16 cellular contexts compared by ENCODE assay signal in genomic region chr21:42559326-42559725, GRCh38. TPM values are rescaled to one million over a fixed set of nuclear protein-coding genes. Genes with fewer than 3 reads are reported as not detected.
A peak's percentile ranks its signal among the peaks of the same experiment; 100 is the strongest.
DNase-seq lines count a peak whose midpoint lies in the region; ATAC-seq, FAIRE-seq and TF ChIP-seq lines count a peak whose summit lies in the region.
"Had no signal": no experiment of that assay in that cellular context is flagged by ENCODE, and none has a peak within 500 bp of the region (broad histone marks: within the 10 kb centered on the region; RNA-seq: fewer than 3 reads in every experiment).

No MANE protein-coding gene starts in this region.

- peak overlapping the region; percentile 72 for H3K27ac Mint-ChIP-seq in T-helper 17 cell

- no peaks in the 10 kb centered on the region for H3K9me2 ChIP-seq in DOHH2 (replicated peaks; ENCODE audit: control insufficient read depth, low read length)

- TF ChIP-seq EP300 in HepG2 (IDR thresholded peaks at IDR 0.05; ENCODE audit: low read depth in 2 of 2, low read length in 2 of 2): no peak
- TF ChIP-seq EP300 in HepG2 (CRISPR knock-in tag; IDR thresholded peaks at IDR 0.05; ENCODE audit: borderline replicate concordance): no peak

- TF ChIP-seq CTCF in DOHH2 (IDR thresholded peaks at IDR 0.05; ENCODE audit: low read depth, low read length, poor library complexity, severe bottlenecking) (peak; percentile 21), HepG2 (CRISPR knock-in tag; IDR thresholded peaks at IDR 0.05) (no peak), spleen (IDR thresholded peaks at IDR 0.05 in 8 of 11, conservative IDR thresholded peaks at IDR 0.05 in 3 of 11) (no peak), mammary epithelial cell (conservative IDR thresholded peaks at IDR 0.05 in 1 of 2, IDR thresholded peaks at IDR 0.05 in 1 of 2; ENCODE audit: extremely low read depth in 1 of 2, insufficient read depth in 1 of 2, low read depth in 1 of 2, low read length in 2 of 2) (no peak)

- TF ChIP-seq POLR2A in HepG2 (IDR thresholded peaks at IDR 0.05; ENCODE audit: insufficient read depth in 1 of 2, low read depth in 2 of 2, low read length in 2 of 2) (no peak), spleen (IDR thresholded peaks at IDR 0.05) (no peak)

- intact Hi-C loops in HepG2 (cut with micrococcal nuclease; ENCODE audit: unreplicated experiment) (no loop called here), spleen (cut with DNase I; ENCODE audit: low total_unique reads) (no loop called here), mammary epithelial cell (cut with micrococcal nuclease) (no loop called here)

- peaks cover 4% of the 10 kb centered on the region for H3K4me1 Mint-ChIP-seq in T-helper 17 cell
- H3K4me1 Mint-ChIP-seq: CD8-positive, alpha-beta memory T cell had no signal

- peak overlapping the region; percentile 88 for H3K4me3 ChIP-seq in DOHH2 (ENCODE audit: low read length)
- no peak overlapping the region for H3K4me3 ChIP-seq in HepG2 (replicated peaks in 1 of 3; ENCODE audit: insufficient read depth in 1 of 3, low read depth in 2 of 3, low read length in 3 of 3)
- H3K4me3 ChIP-seq in spleen: no peak overlapping the region
- H3K4me3 ChIP-seq in mammary epithelial cell (replicated peaks in 1 of 3; ENCODE audit: insufficient read depth in 1 of 3, low read depth in 2 of 3, low read length in 3 of 3): no peak overlapping the region
- H3K4me3 ChIP-seq: K562 had no signal

- H3K79me2 ChIP-seq in DOHH2 (ENCODE audit: control insufficient read depth, low read length): peaks cover 47% of the 10 kb centered on the region
- no peaks in the 10 kb centered on the region for H3K79me2 ChIP-seq in HepG2 (ENCODE audit: insufficient read depth, low read length)
- H3K79me2 ChIP-seq in mammary epithelial cell (ENCODE audit: insufficient read depth, low read length): no peaks in the 10 kb centered on the region

- peak overlapping the region; percentile 96 for H3K4me2 ChIP-seq in DOHH2 (ENCODE audit: low read length)
- 0 out of 2 replicates have a peak overlapping the region, but pooled peaks have one; percentile 26 for H3K4me2 ChIP-seq in HepG2 (ENCODE audit: low read depth, low read length)
- H3K4me2 ChIP-seq in mammary epithelial cell (ENCODE audit: insufficient read depth, low read depth, low read length): no peak overlapping the region

- H3F3A ChIP-seq in DOHH2 (ENCODE audit: control insufficient read depth, insufficient read depth): peaks cover 25% of the 10 kb centered on the region

- DNase-seq in T-helper 17 cell (no peak), HepG2 (ENCODE audit: low spot score) (no peak), spleen (peak; percentile 56), mammary epithelial cell (no peak), NCI-H526 treated with DMSO at 0.1 percent for 48 hours (lab: John Stamatoyannopoulos, UW) (no peak)
- no peak for DNase-seq in stimulated activated CD4-positive, alpha-beta T cell treated with anti-CD3 and anti-CD28 coated beads, Interleukin-1b, Interleukin-23, amount 100 ng/mL, for 48 hours
- DNase-seq: DND-41, GF-D8, GOT3, NCI-H2107, NCI-H345 had no signal

- peaks cover 75% of the 10 kb centered on the region for H3K36me3 ChIP-seq in DOHH2 (ENCODE audit: control insufficient read depth, low read length)
- H3K36me3 ChIP-seq in HepG2 (replicated peaks in 1 of 2; ENCODE audit: control insufficient read depth in 1 of 2, insufficient read depth in 2 of 2, low read length in 2 of 2): no peaks in the 10 kb centered on the region
- H3K36me3 ChIP-seq in spleen: peaks cover 0 to 100% (median 71%) of the 10 kb centered on the region in 6 donors
- no peaks in the 10 kb centered on the region for H3K36me3 ChIP-seq in mammary epithelial cell (ENCODE audit: insufficient read depth, low read length)

- no peak for TF ChIP-seq RAD21 in HepG2 (CRISPR knock-in tag; IDR thresholded peaks at IDR 0.05)

- H3K27ac ChIP-seq in DOHH2 (ENCODE audit: low read depth, low read length) (no peak overlapping the region), HepG2 (ENCODE audit: extremely low read length, insufficient read depth, low read length) (no peak overlapping the region), spleen (no peak overlapping the region), mammary epithelial cell (ENCODE audit: insufficient read depth, low read depth, low read length) (no peak overlapping the region)

- H3K27me3 ChIP-seq in DOHH2 (ENCODE audit: control insufficient read depth, low read length): no peaks in the 10 kb centered on the region
- no peaks in the 10 kb centered on the region; a peak in 2 of 5 replicates for H3K27me3 ChIP-seq in HepG2 (ENCODE audit: control insufficient read depth in 1 of 2, insufficient read depth in 2 of 2, low read length in 2 of 2)
- no peaks in the 10 kb centered on the region for H3K27me3 ChIP-seq in spleen (replicated peaks in 1 of 7)
- H3K27me3 ChIP-seq in mammary epithelial cell (ENCODE audit: insufficient read depth, low read length): no peaks in the 10 kb centered on the region

- H3K27me3 Mint-ChIP-seq in T-helper 17 cell: no peaks in the 10 kb centered on the region
- H3K27me3 Mint-ChIP-seq: CD8-positive, alpha-beta memory T cell had no signal

- POLR2A ChIA-PET in HepG2 (lab: Yijun Ruan, JAX): no interaction called here

- peaks cover 5% of the 10 kb centered on the region for H3K36me3 Mint-ChIP-seq in T-helper 17 cell (ENCODE audit: low read depth)

- no peak for FAIRE-seq in HepG2 (lab: Jason Lieb, UNC)
- FAIRE-seq: HTR-8/SVneo, K562 had no signal

- no peaks in the 10 kb centered on the region for H4K20me1 ChIP-seq in DOHH2 (ENCODE audit: control insufficient read depth, insufficient read depth, low read depth, low read length)
- H4K20me1 ChIP-seq in HepG2 (ENCODE audit: insufficient read depth, low read length): no peaks in the 10 kb centered on the region
- H4K20me1 ChIP-seq in mammary epithelial cell (ENCODE audit: insufficient read depth, low read length): no peaks in the 10 kb centered on the region

- in situ Hi-C loops in HepG2 (cut with HindIII; ENCODE audit: extremely low pct_ligation_motif_present, low pct_unique_long_range_greater_than_20kb) (no loop called here), mammary epithelial cell (cut with MboI; ENCODE audit: low sequenced_read_pairs in 2 of 2) (no loop called here)

- 89% methylated on average over 13 of the region's 13 CpGs for WGBS in HepG2 (ENCODE audit: low lambda C conversion rate)
- 94 to 97% (median 95%) methylated on average over 13 of the region's 13 CpGs for WGBS in spleen, 5 donors
- WGBS in mammary epithelial cell (ENCODE audit: low coverage, missing lambda C conversion rate): 94% methylated on average over 13 of the region's 13 CpGs

- peaks cover 96% of the 10 kb centered on the region for H3K4me1 ChIP-seq in DOHH2 (ENCODE audit: control insufficient read depth, low read length)
- peaks cover 45% of the 10 kb centered on the region for H3K4me1 ChIP-seq in HepG2 (ENCODE audit: insufficient read depth, low read length)
- H3K4me1 ChIP-seq in spleen: peaks cover 0 to 12% (median 0%) of the 10 kb centered on the region in 6 donors
- no peaks in the 10 kb centered on the region for H3K4me1 ChIP-seq in mammary epithelial cell (ENCODE audit: insufficient read depth, low read length)

- H3K4me3 Mint-ChIP-seq in T-helper 17 cell: no peak overlapping the region
- H3K4me3 Mint-ChIP-seq: CD8-positive, alpha-beta memory T cell had no signal

- H3K9ac ChIP-seq in HepG2 (ENCODE audit: insufficient read depth, low read depth, low read length) (no peak overlapping the region), mammary epithelial cell (ENCODE audit: insufficient read depth, low read length) (no peak overlapping the region)

- ATAC-seq in T-helper 17 cell (no peak), HepG2 (no peak)
- ATAC-seq: Right ventricle myocardium inferior had no signal

- H2AFZ ChIP-seq in HepG2 (ENCODE audit: low read length): no peak overlapping the region
- no peak overlapping the region for H2AFZ ChIP-seq in mammary epithelial cell (ENCODE audit: low read depth, low read length)

- no TSS peak for BruUV-seq in HepG2 (replicated peaks; lab: Mats Ljungman, UMichigan)
- no TSS peak for BruUV-seq in mammary epithelial cell (replicated peaks; lab: Mats Ljungman, UMichigan)

- CTCF ChIA-PET in HepG2 (lab: Yijun Ruan, JAX; ENCODE audit: low intra/inter-chr PET ratio, low total read pairs): no interaction called here
- CTCF ChIA-PET in mammary epithelial cell (lab: Charles Lee; ENCODE audit: low non-redundant PET): no interaction called here

- dilution Hi-C loops in mammary epithelial cell (cut with HindIII; ENCODE audit: low sequenced_read_pairs): no loop called here

- H3K9me3 ChIP-seq in DOHH2 (ENCODE audit: control insufficient read depth, insufficient read depth, low read length) (no peaks in the 10 kb centered on the region), T-helper 17 cell (ENCODE audit: control insufficient read depth, low read length, poor library complexity, severe bottlenecking) (no peaks in the 10 kb centered on the region), HepG2 (ENCODE audit: low read length) (no peaks in the 10 kb centered on the region), spleen (no peaks in the 10 kb centered on the region), mammary epithelial cell (replicated peaks; ENCODE audit: insufficient read depth, low read length) (no peaks in the 10 kb centered on the region)

RNA-seq across cellular contexts. Expression of gene SLC37A1, which starts 45.7 kb away (rescaled TPM):
- total RNA-seq in T-helper 17 cell: 10 to 100 TPM; 21.0 to 24.0 TPM
- 0.17 and 0.40 TPM in 2 replicates for total RNA-seq in HepG2 (2016; rRNA removed; fragmentation: Illumina TruSeq; extraction: Trizol)
- total RNA-seq in HepG2 (2016; cell fraction: cytosol; rRNA removed; fragmentation: Illumina TruSeq; extraction: Trizol; ENCODE audit: low read depth): 0.18 TPM in 1 of 2 replicates, not detected in the other
- 0.10 and 0.28 TPM in 2 replicates for total RNA-seq in HepG2 (2016; cell fraction: insoluble cytoplasmic fraction; rRNA removed; fragmentation: Illumina TruSeq; extraction: Trizol)
- 0.31 and 0.48 TPM in 2 replicates for total RNA-seq in HepG2 (2016; cell fraction: membrane; rRNA removed; fragmentation: Illumina TruSeq; extraction: Trizol)
- total RNA-seq in HepG2 (2016; cell fraction: nucleus; rRNA removed; fragmentation: Illumina TruSeq; extraction: Trizol): 0.31 and 0.34 TPM in 2 replicates
- 0.14 and 0.22 TPM in 2 replicates for polyA plus RNA-seq in HepG2 (2011; rRNA removed)
- polyA plus RNA-seq in HepG2 (2011; cell fraction: cytosol; rRNA removed): 0.12 and 0.14 TPM in 2 replicates
- polyA plus RNA-seq in HepG2 (2011; cell fraction: nucleus; rRNA removed): 0.19 and 0.29 TPM in 2 replicates
- 0.13 and 0.28 TPM in 2 replicates for polyA plus RNA-seq in HepG2 (2012)
- polyA plus RNA-seq in HepG2 (2016; cell fraction: cytosol; fragmentation: Illumina TruSeq; extraction: Trizol; ENCODE audit: low read depth): 0.18 and 0.58 TPM in 2 replicates
- polyA plus RNA-seq in HepG2 (2016; cell fraction: insoluble cytoplasmic fraction; fragmentation: Illumina TruSeq; extraction: Trizol; ENCODE audit: low read depth): 0.12 and 0.25 TPM in 2 replicates
- 0.35 and 0.40 TPM in 2 replicates for polyA plus RNA-seq in HepG2 (2016; cell fraction: membrane; fragmentation: Illumina TruSeq; extraction: Trizol; ENCODE audit: low read depth)
- polyA plus RNA-seq in HepG2 (2016; cell fraction: nucleus; fragmentation: Illumina TruSeq; extraction: Trizol; ENCODE audit: insufficient read depth, low read depth): 0.37 and 0.70 TPM in 2 replicates
- polyA minus RNA-seq in HepG2 (2011; rRNA and poly(A)+ RNA removed; ENCODE audit: low replicate concordance): 0.80 and 7.9 TPM in 2 replicates
- polyA minus RNA-seq in HepG2 (2011; cell fraction: cytosol; rRNA and poly(A)+ RNA removed): 0.49 TPM in 1 of 2 replicates, not detected in the other
- polyA minus RNA-seq in HepG2 (2011; cell fraction: nucleus; rRNA and poly(A)+ RNA removed): 0.12 and 0.39 TPM in 2 replicates
- total RNA-seq in spleen: 10 to 100 TPM; 20.9 to 31.4 (median 24.5) TPM
- 10 to 100 TPM in 1 of 3 donors, 1 to 10 TPM in 2; 6.9 to 12.0 (median 9.5) TPM for polyA plus RNA-seq in spleen
- total RNA-seq in mammary epithelial cell: 1 to 10 TPM; 7.7 to 8.7 TPM
- polyA plus RNA-seq in mammary epithelial cell: 3.9 TPM
- 5.0 TPM for polyA minus RNA-seq in mammary epithelial cell
